Comparison of ENCODE assay signal across 1 cellular context in genomic region chr4:156190606-156191005, GRCh38.
TF ChIP-seq lines count a peak whose summit lies in the region.

No MANE protein-coding gene starts in this region.

TF ChIP-seq in IMR-90, 13 proteins besides CTCF, POLR2A, EP300 and RAD21 (continued from another document):
- TF ChIP-seq USF2 (IDR thresholded peaks at IDR 0.05; ENCODE audit: low read depth, low read length) (no peak), ELK1 (IDR thresholded peaks at IDR 0.05; ENCODE audit: borderline replicate concordance, low read depth, low read length) (no peak), RCOR1 (IDR thresholded peaks at IDR 0.05; ENCODE audit: insufficient replicate concordance, low read length) (no peak), RFX5 (IDR thresholded peaks at IDR 0.05; ENCODE audit: low read depth, low read length) (no peak), FOS (IDR thresholded peaks at IDR 0.05; ENCODE audit: low read depth, low read length) (no peak)
